ENCODE assay signal across 27 cellular contexts in the genomic region with DNA sequence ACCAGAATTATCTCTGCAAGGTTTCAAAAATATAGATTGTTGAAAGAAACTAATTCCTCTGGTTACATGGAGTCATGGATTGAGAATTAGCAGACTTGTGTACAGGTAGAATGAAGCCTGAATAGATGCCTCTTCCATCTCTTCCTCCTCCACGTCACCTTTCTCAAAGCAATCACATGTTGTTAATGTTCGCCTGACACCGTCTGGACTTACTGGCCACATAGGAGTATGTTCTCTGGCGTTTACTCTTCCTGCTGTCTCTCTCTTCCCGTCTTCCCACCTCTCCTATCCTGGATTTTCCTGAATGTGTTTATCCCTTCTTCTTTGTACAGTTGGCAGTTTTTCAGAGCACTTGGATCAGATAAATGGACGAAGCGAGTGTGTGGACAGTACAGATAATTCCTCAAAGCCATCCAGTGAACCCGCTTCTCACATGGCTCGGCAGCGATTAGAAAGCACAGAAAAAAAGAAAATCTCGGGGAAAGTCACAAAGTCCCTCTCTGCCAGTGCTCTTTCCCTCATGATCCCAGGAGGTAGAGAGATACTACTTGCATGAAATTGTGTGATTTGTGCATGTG. TPM values are rescaled to one million over a fixed set of nuclear protein-coding genes. Genes with fewer than 3 reads are reported as not detected.
DNase-seq lines count a peak whose midpoint lies in the region; TF ChIP-seq lines count a peak whose summit lies in the region.
"Had no signal": no experiment of that assay in that cellular context is flagged by ENCODE, and none has a peak within 500 bp of the region (broad histone marks: within the 10 kb centered on the region; RNA-seq: fewer than 3 reads in every experiment).

No MANE protein-coding gene starts in this region.

- in situ Hi-C loops in HAP-1 (cut with MboI; ENCODE audit: low sequenced_read_pairs) = no loop called here

- peak; percentile 2 for DNase-seq in HCEC 1CT
- DNase-seq in dorsolateral prefrontal cortex = no peak
- no peak for DNase-seq in left ventricle myocardium inferior
- DNase-seq in stomach = no peak
- DNase-seq in GM10266 (ENCODE audit: extremely low spot score) = no peak
- DNase-seq in mesenteric fat pad (ENCODE audit: low spot score) = no peak
- no peak for DNase-seq in effector memory CD4-positive, alpha-beta T cell
- no peak for DNase-seq in HAP-1 (ENCODE audit: low spot score in 2 of 2)
- DNase-seq: activated CD4-positive, alpha-beta T cell treated with anti-CD3 and anti-CD28 coated beads, Interleukin-2, amount 10 ng/mL, durations not matched to agents 24 days and 14 days; activated naive CD4-positive, alpha-beta T cell treated with anti-CD3 and anti-CD28 coated beads, Interleukin-2, amount 50 U/mL, for 16 hours; activated T-cell treated with anti-CD3 and anti-CD28 coated beads, Interleukin-2, amount 50 U/mL, for 72 hours; central memory CD4-positive, alpha-beta T cell; DMS79 treated with DMSO at 0.1 percent for 48 hours; foreskin melanocyte; left lung; NCI-H2029 treated with DMSO at 0.1 percent for 48 hours; NCI-H226; ovary; right lobe of liver; stimulated activated CD4-positive, alpha-beta T cell treated with anti-CD3 and anti-CD28 coated beads, Interleukin-15, amount 100 ng/mL, for 24 hours; transverse colon had no signal

- no peaks in the 10 kb centered on the region for H3K27me3 ChIP-seq in dorsolateral prefrontal cortex
- H3K27me3 ChIP-seq in left ventricle myocardium inferior (ENCODE audit: low read depth) = no peaks in the 10 kb centered on the region
- H3K27me3 ChIP-seq in stomach = no peaks in the 10 kb centered on the region
- H3K27me3 ChIP-seq in effector memory CD4-positive, alpha-beta T cell (replicated peaks; ENCODE audit: control insufficient read depth, insufficient read depth, low read length, poor library complexity, severe bottlenecking) = no peaks in the 10 kb centered on the region
- no peaks in the 10 kb centered on the region for H3K27me3 ChIP-seq in HAP-1 (ENCODE audit: low read depth)
- H3K27me3 ChIP-seq: BLaER1 treated with 17β-estradiol and CSF1 and Interleukin-3, amounts not matched to agents 10 nM and 100 nM; left lung; ovary; right lobe of liver; transverse colon had no signal

- H3K36me3 ChIP-seq in left ventricle myocardium inferior = peaks cover 87% of the 10 kb centered on the region
- H3K36me3 ChIP-seq in stomach = peaks cover 34 to 88% (median 78%) of the 10 kb centered on the region in 4 donors
- H3K36me3 ChIP-seq in effector memory CD4-positive, alpha-beta T cell (ENCODE audit: control insufficient read depth, insufficient read depth, low read length) = peaks cover 26% of the 10 kb centered on the region
- H3K36me3 ChIP-seq in HAP-1 (replicated peaks) = peaks cover 25% of the 10 kb centered on the region
- H3K36me3 ChIP-seq: ovary had no signal

- H3K9me3 ChIP-seq in left ventricle myocardium inferior (replicated peaks) (no peaks in the 10 kb centered on the region), stomach (no peaks in the 10 kb centered on the region), HAP-1 (no peaks in the 10 kb centered on the region)
- H3K9me3 ChIP-seq in effector memory CD4-positive, alpha-beta T cell (ENCODE audit: control insufficient read depth, low read length) = no peaks in the 10 kb centered on the region
- H3K9me3 ChIP-seq: BLaER1 treated with 17β-estradiol and CSF1 and Interleukin-3, amounts not matched to agents 10 nM and 100 nM; Caco-2; left lung; ovary; right lobe of liver; transverse colon had no signal

- peak overlapping the region in 52 of 59 donors; percentile 0 to 58 (median 38) for H3K4me3 ChIP-seq in dorsolateral prefrontal cortex
- peak overlapping the region; percentile 40 for H3K4me3 ChIP-seq in left ventricle myocardium inferior
- peak overlapping the region; percentile 2 to 13 (median 6) for H3K4me3 ChIP-seq in stomach
- no peak overlapping the region for H3K4me3 ChIP-seq in effector memory CD4-positive, alpha-beta T cell (ENCODE audit: insufficient read depth, low read depth, low read length, poor library complexity, severe bottlenecking)
- no peak overlapping the region for H3K4me3 ChIP-seq in HAP-1
- H3K4me3 ChIP-seq: BLaER1 treated with 17β-estradiol and CSF1 and Interleukin-3, amounts not matched to agents 10 nM and 100 nM; left lung; right lobe of liver; SK-N-MC; transverse colon had no signal

- TF ChIP-seq CTCF in dorsolateral prefrontal cortex (IDR thresholded peaks at IDR 0.05 in 54 of 56, conservative IDR thresholded peaks at IDR 0.05 in 2 of 56; ENCODE audit: low read depth in 1 of 56, partially characterized antibody in 56 of 56) = no peak
- no peak for TF ChIP-seq CTCF in left ventricle myocardium inferior (IDR thresholded peaks at IDR 0.05; ENCODE audit: borderline replicate concordance)
- TF ChIP-seq CTCF in stomach (IDR thresholded peaks at IDR 0.05) = no peak
- no peak for TF ChIP-seq CTCF in GM10266 (IDR thresholded peaks at IDR 0.05; ENCODE audit: control insufficient read depth, insufficient read depth, low read depth, missing control alignments)

- peak overlapping the region in 13 of 59 donors; percentile 0 to 46 (median 12) for H3K27ac ChIP-seq in dorsolateral prefrontal cortex
- H3K27ac ChIP-seq in left ventricle myocardium inferior (replicated peaks) = peak overlapping the region; percentile 51
- peak overlapping the region in 2 of 5 donors; percentile 3 to 23 for H3K27ac ChIP-seq in stomach
- H3K27ac ChIP-seq in effector memory CD4-positive, alpha-beta T cell (ENCODE audit: insufficient read depth, low read length, poor library complexity, severe bottlenecking) = no peak overlapping the region
- H3K27ac ChIP-seq: BLaER1 treated with 17β-estradiol and CSF1 and Interleukin-3, amounts not matched to agents 10 nM and 100 nM; left lung; ovary; right lobe of liver; SK-N-MC had no signal

- no peak for TF ChIP-seq POLR2A in stomach (IDR thresholded peaks at IDR 0.05)

- intact Hi-C loops in dorsolateral prefrontal cortex (cut with DNase I) = loop anchor here in 1 of 2 donors (5.0 kb wide), 1 partner anchor 162 kb away; no protein-coding TSS in a partner anchor
- intact Hi-C loops in left ventricle myocardium inferior (cut with micrococcal nuclease) = no loop called here
- intact Hi-C loops in stomach (cut with DNase I; ENCODE audit: low total_unique reads) = loop anchor here (5.0 kb wide), 1 partner anchor 167 kb away; no protein-coding TSS in a partner anchor

- 68 to 87% (median 76%) methylated on average over 11 of the region's 11 CpGs for WGBS in stomach, 5 donors

- TF ChIP-seq EP300 in stomach (IDR thresholded peaks at IDR 0.05) = no peak

- H3K4me1 ChIP-seq in left ventricle myocardium inferior = peaks cover 11% of the 10 kb centered on the region
- H3K4me1 ChIP-seq in stomach = peaks cover 0 to 5% (median 0%) of the 10 kb centered on the region in 4 donors
- no peaks in the 10 kb centered on the region for H3K4me1 ChIP-seq in effector memory CD4-positive, alpha-beta T cell (ENCODE audit: control insufficient read depth, insufficient read depth, low read length, poor library complexity, severe bottlenecking)
- H3K4me1 ChIP-seq in HAP-1 = no peaks in the 10 kb centered on the region

RNA-seq across cellular contexts. Expression of a gene that starts 47.5 kb away (rescaled TPM):
- 1 to 10 TPM in 35 of 120 experiments, under 1 TPM in 84, not detected in 1; 0.16 to 3.3 (median 0.61) TPM for total RNA-seq in dorsolateral prefrontal cortex
- 0.44 TPM for total RNA-seq in left ventricle myocardium inferior
- 1 to 10 TPM in 2 of 5 donors, under 1 TPM in 2, not detected in 1; under 0.01 to 2.6 (median 0.77) TPM for total RNA-seq in stomach
- under 1 TPM; 0.15 to 0.37 (median 0.28) TPM for polyA plus RNA-seq in stomach
- 2.6 TPM for total RNA-seq in mesenteric fat pad
- total RNA-seq: Caco-2, dermis microvascular lymphatic vessel endothelial cell, H7, HepG2 had no signal
- polyA plus RNA-seq: HepG2 had no signal

Comparison
In these comparisons a context has a peak if more than half of its experiments do, and no peak if none do; other contexts are left out.
1. H3K4me3 ChIP-seq: peak in dorsolateral prefrontal cortex (52 of 59), left ventricle myocardium inferior (single experiment) and stomach (4 of 4); none in effector memory CD4-positive, alpha-beta T cell (single experiment) and HAP-1 (single experiment).